ENCODE assay signal across 20 cellular contexts in genomic region chr4:144820115-144820514, GRCh38.
DNase-seq lines count a peak whose midpoint lies in the region; ATAC-seq and TF ChIP-seq lines count a peak whose summit lies in the region.
"Had no signal": no experiment of that assay in that cellular context is flagged by ENCODE, and none has a peak within 500 bp of the region (broad histone marks: within the 10 kb centered on the region; RNA-seq: fewer than 3 reads in every experiment).

No MANE protein-coding gene starts in this region.

- H3K4me2 ChIP-seq in mammary epithelial cell (ENCODE audit: insufficient read depth, low read depth, low read length) = no peak overlapping the region

- no peak overlapping the region for H3K4me3 Mint-ChIP-seq in MCF 10A (ENCODE audit: unreplicated experiment)
- H3K4me3 Mint-ChIP-seq in activated T-helper 17 cell treated with anti-CD3 and anti-CD28 coated beads, Interleukin-2, amount 50 U/mL, for 72 hours = no peak overlapping the region
- H3K4me3 Mint-ChIP-seq: neural progenitor cell; T-helper 1 cell treated with Interleukin-12 subunit alpha and Interleukin-12 subunit beta and Interleukin-4 antibody, amounts not matched to agents 30 μg/mL and 1 μg/mL, for 36 hours had no signal

- TF ChIP-seq CTCF in mammary epithelial cell (conservative IDR thresholded peaks at IDR 0.05 in 1 of 2, IDR thresholded peaks at IDR 0.05 in 1 of 2; ENCODE audit: extremely low read depth in 1 of 2, insufficient read depth in 1 of 2, low read depth in 1 of 2, low read length in 2 of 2) (no peak), MCF 10A (IDR thresholded peaks at IDR 0.05; ENCODE audit: unreplicated experiment) (no peak), astrocyte of the cerebellum (IDR thresholded peaks at IDR 0.05; ENCODE audit: low read depth, low read length, missing control alignments) (no peak)

- H3K9me3 ChIP-seq in mammary epithelial cell (replicated peaks; ENCODE audit: insufficient read depth, low read length) = no peaks in the 10 kb centered on the region
- H3K9me3 ChIP-seq: adrenal gland, transverse colon had no signal

- no peaks in the 10 kb centered on the region for H4K20me1 ChIP-seq in mammary epithelial cell (ENCODE audit: insufficient read depth, low read length)

- H2AFZ ChIP-seq in mammary epithelial cell (ENCODE audit: low read depth, low read length) = no peak overlapping the region
- H2AFZ ChIP-seq: neural progenitor cell had no signal

- no peaks in the 10 kb centered on the region for H3K79me2 ChIP-seq in mammary epithelial cell (ENCODE audit: insufficient read depth, low read length)

- H3K36me3 Mint-ChIP-seq in MCF 10A (ENCODE audit: insufficient read depth, unreplicated experiment) = no peaks in the 10 kb centered on the region
- H3K36me3 Mint-ChIP-seq in activated T-helper 17 cell treated with anti-CD3 and anti-CD28 coated beads, Interleukin-2, amount 50 U/mL, for 72 hours (ENCODE audit: low read depth) = no peaks in the 10 kb centered on the region
- H3K36me3 Mint-ChIP-seq: neural progenitor cell had no signal

- intact Hi-C loops in mammary epithelial cell (cut with micrococcal nuclease) = no loop called here
- intact Hi-C loops in MCF 10A (cut with micrococcal nuclease) = no loop called here

- H3K4me1 ChIP-seq in mammary epithelial cell (ENCODE audit: insufficient read depth, low read length) = no peaks in the 10 kb centered on the region
- H3K4me1 ChIP-seq: adrenal gland, transverse colon had no signal

- BruUV-seq in mammary epithelial cell (replicated peaks; lab: Mats Ljungman, UMichigan) = no TSS peak
- no TSS peak for BruUV-seq in MCF 10A (replicated peaks; lab: Mats Ljungman, UMichigan)

- no peaks in the 10 kb centered on the region for H3K36me3 ChIP-seq in mammary epithelial cell (ENCODE audit: insufficient read depth, low read length)
- H3K36me3 ChIP-seq: adrenal gland, heart left ventricle, neural progenitor cell, transverse colon, WERI-Rb-1 had no signal

- H3K4me3 ChIP-seq in mammary epithelial cell (replicated peaks in 1 of 3; ENCODE audit: insufficient read depth in 1 of 3, low read depth in 2 of 3, low read length in 3 of 3) (no peak overlapping the region), astrocyte of the cerebellum (ENCODE audit: low read depth, low read length) (no peak overlapping the region)
- H3K4me3 ChIP-seq: adrenal gland, heart left ventricle, neural progenitor cell, transverse colon had no signal

- POLR2A ChIA-PET in MCF 10A (lab: Yijun Ruan, JAX) = no interaction called here

- ATAC-seq in activated T-helper 17 cell treated with anti-CD3 and anti-CD28 coated beads, Interleukin-2, amount 50 U/mL, for 72 hours (replicated peaks) = no peak
- ATAC-seq: Right ventricle myocardium inferior had no signal

- dilution Hi-C loops in mammary epithelial cell (cut with HindIII; ENCODE audit: low sequenced_read_pairs) = no loop called here

- no peaks in the 10 kb centered on the region for H3K27me3 ChIP-seq in mammary epithelial cell (ENCODE audit: insufficient read depth, low read length)
- H3K27me3 ChIP-seq: adrenal gland, heart left ventricle, neural progenitor cell, transverse colon had no signal

- in situ Hi-C loops in mammary epithelial cell (cut with MboI; ENCODE audit: low sequenced_read_pairs in 2 of 2) = no loop called here
- in situ Hi-C loops in astrocyte of the cerebellum (cut with HindIII; ENCODE audit: low sequenced_read_pairs) = no loop called here

- CTCF ChIA-PET in mammary epithelial cell (lab: Charles Lee; ENCODE audit: low non-redundant PET) (no interaction called here), MCF 10A (lab: Yijun Ruan, JAX) (no interaction called here)

- H3K27ac ChIP-seq in mammary epithelial cell (ENCODE audit: insufficient read depth, low read depth, low read length) = no peak overlapping the region
- H3K27ac ChIP-seq: adrenal gland, heart left ventricle, neural progenitor cell, transverse colon, WERI-Rb-1 had no signal

- no peak overlapping the region for H3K9ac ChIP-seq in mammary epithelial cell (ENCODE audit: insufficient read depth, low read length)
- H3K9ac ChIP-seq: neural progenitor cell had no signal

- H3K27me3 Mint-ChIP-seq in MCF 10A (ENCODE audit: insufficient read depth, unreplicated experiment) = no peaks in the 10 kb centered on the region
- no peaks in the 10 kb centered on the region for H3K27me3 Mint-ChIP-seq in activated T-helper 17 cell treated with anti-CD3 and anti-CD28 coated beads, Interleukin-2, amount 50 U/mL, for 72 hours

- no peaks in the 10 kb centered on the region for H3K4me1 Mint-ChIP-seq in MCF 10A (ENCODE audit: insufficient read depth, unreplicated experiment)
- H3K4me1 Mint-ChIP-seq in activated T-helper 17 cell treated with anti-CD3 and anti-CD28 coated beads, Interleukin-2, amount 50 U/mL, for 72 hours = no peaks in the 10 kb centered on the region

- DNase-seq in mammary epithelial cell (peak; percentile 22), MCF 10A (ENCODE audit: unreplicated experiment) (no peak), astrocyte of the cerebellum (ENCODE audit: low read depth) (peak; percentile 84), foreskin melanocyte (peak; percentile 78), 8988T (no peak), HK-2 (ENCODE audit: unreplicated experiment) (no peak), C1 segment of cervical spinal cord (lab: John Stamatoyannopoulos, UW) (no peak)
- DNase-seq: adrenal gland; heart left ventricle; MV-4-11; NCI-H2081; NCI-H510A treated with DMSO at 0.1 percent for 48 hours; stimulated activated CD4-positive, alpha-beta T cell treated with anti-CD3 and anti-CD28 coated beads, Interleukin-15, amount 100 ng/mL, for 24 hours; stimulated activated naive CD4-positive, alpha-beta T cell; transverse colon; WERI-Rb-1 had no signal

- no peak overlapping the region for H3K27ac Mint-ChIP-seq in MCF 10A (ENCODE audit: low read depth, unreplicated experiment)
- no peak overlapping the region for H3K27ac Mint-ChIP-seq in activated T-helper 17 cell treated with anti-CD3 and anti-CD28 coated beads, Interleukin-2, amount 50 U/mL, for 72 hours
- H3K27ac Mint-ChIP-seq: neural progenitor cell; T-helper 1 cell treated with Interleukin-12 subunit alpha and Interleukin-12 subunit beta and Interleukin-4 antibody, amounts not matched to agents 30 μg/mL and 1 μg/mL, for 36 hours had no signal

- no peaks in the 10 kb centered on the region for H3K9me3 Mint-ChIP-seq in MCF 10A (ENCODE audit: unreplicated experiment)
- H3K9me3 Mint-ChIP-seq in activated T-helper 17 cell treated with anti-CD3 and anti-CD28 coated beads, Interleukin-2, amount 50 U/mL, for 72 hours = peaks cover 7% of the 10 kb centered on the region
- H3K9me3 Mint-ChIP-seq: neural progenitor cell had no signal

Comparison
In these comparisons a context has a peak if more than half of its experiments do, and no peak if none do; other contexts are left out.
1. DNase-seq: peak in mammary epithelial cell (single experiment), astrocyte of the cerebellum (single experiment) and foreskin melanocyte (single experiment); none in MCF 10A (single experiment), 8988T (single experiment), HK-2 (single experiment) and C1 segment of cervical spinal cord (0 of 14).